ENCODE assay signal across 35 cellular contexts in the genomic region with DNA sequence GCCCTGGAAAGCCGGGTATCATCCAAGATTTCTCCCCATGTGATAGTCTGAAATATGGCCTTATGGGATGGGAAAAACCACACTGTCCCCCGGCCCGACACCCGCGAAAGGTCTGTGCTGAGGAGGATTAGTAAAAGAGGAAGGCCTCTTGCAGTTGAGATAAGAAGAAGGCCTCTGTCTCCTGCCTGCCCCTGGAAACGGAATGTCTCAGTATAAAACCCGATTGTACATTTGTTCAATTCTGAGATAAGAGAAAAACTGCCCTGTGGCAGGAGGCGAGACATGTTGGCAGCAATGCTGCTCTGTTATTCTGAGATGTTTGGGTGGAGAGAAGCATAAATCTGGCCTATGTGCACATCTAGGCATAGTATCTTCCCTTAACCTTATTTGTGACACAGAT. TPM values are rescaled to one million over a fixed set of nuclear protein-coding genes. Genes with fewer than 3 reads are reported as not detected.
"Had no signal": no experiment of that assay in that cellular context is flagged by ENCODE, and none has a peak within 500 bp of the region (broad histone marks: within the 10 kb centered on the region; RNA-seq: fewer than 3 reads in every experiment).

No MANE protein-coding gene starts in this region.

- DNase-seq: colonic mucosa; dermis blood vessel endothelial cell; effector memory CD4-positive, alpha-beta T cell; foreskin melanocyte; glutamatergic neuron; heart right ventricle; hypothalamus; immature natural killer cell; islet precursor cell; left ventricle myocardium superior; lower lobe of right lung; naive thymus-derived CD8-positive, alpha-beta T cell; nephron progenitor cell; occipital lobe; ovary; posterior cingulate gyrus; psoas muscle; right cardiac atrium; sigmoid colon; spleen; stimulated activated CD4-positive, alpha-beta T cell treated with anti-CD3 and anti-CD28 coated beads, Interleukin-4, amount 100 ng/mL, for 4 hours; stimulated activated naive CD8-positive, alpha-beta T cell treated with anti-CD3 and anti-CD28 coated beads, Interleukin-15, Interleukin-2, amounts not matched to agents 100 U/mL and 50 U/mL, for 24 hours; substantia nigra; testis; upper lobe of left lung had no signal

- ATAC-seq: heart right ventricle; left ventricle myocardium superior; lower lobe of right lung; naive thymus-derived CD8-positive, alpha-beta T cell; psoas muscle; right cardiac atrium; stimulated activated memory B cell treated with anti-CD40 and anti-IgM and Interleukin-4, amounts not matched to agents 10 μg/mL and 1 μg/mL and 100 μg/mL, for 72 hours; stimulated activated naive CD8-positive, alpha-beta T cell treated with anti-CD3 and anti-CD28 coated beads, Interleukin-15, Interleukin-2, amounts not matched to agents 100 U/mL and 50 U/mL, for 24 hours had no signal

- FAIRE-seq: endothelial cell of umbilical vein, urothelium cell line had no signal

- H3K9me3 ChIP-seq: colonic mucosa, esophagus muscularis mucosa, heart right ventricle, lower lobe of right lung, ovary, psoas muscle, sigmoid colon, spleen, testis, tibial nerve, upper lobe of left lung had no signal

- H3K36me3 ChIP-seq: colonic mucosa, esophagus muscularis mucosa, heart right ventricle, lower lobe of right lung, ovary, sigmoid colon, spleen, tibial nerve, upper lobe of left lung had no signal

- H3K27ac ChIP-seq: colonic mucosa, esophagus muscularis mucosa, heart right ventricle, lower lobe of right lung, psoas muscle, sigmoid colon, spleen, testis, tibial nerve, upper lobe of left lung had no signal

- H3K27me3 ChIP-seq: colonic mucosa, ovary, sigmoid colon, testis, tibial nerve, upper lobe of left lung had no signal

- H3K4me3 ChIP-seq: colonic mucosa, esophagus muscularis mucosa, heart right ventricle, lower lobe of right lung, ovary, psoas muscle, sigmoid colon, spleen, testis, tibial nerve, upper lobe of left lung had no signal

- H3K4me1 ChIP-seq: colonic mucosa, esophagus muscularis mucosa, heart right ventricle, lower lobe of right lung, psoas muscle, sigmoid colon, spleen, testis, tibial nerve, upper lobe of left lung had no signal

RNA-seq across cellular contexts. Expression of a gene that starts 26.8 kb away (rescaled TPM):
- total RNA-seq: colonic mucosa, dermis blood vessel endothelial cell, endothelial cell of umbilical vein, epithelial cell of proximal tubule, fibroblast of lung, left ventricle myocardium superior, lower lobe of right lung, psoas muscle, renal cortical epithelial cell, right cardiac atrium, skeletal muscle tissue, tibial nerve had no signal
- polyA plus RNA-seq: endothelial cell of umbilical vein, fibroblast of lung, heart right ventricle, right cardiac atrium had no signal

RNA-seq across cellular contexts. Expression of a gene that starts 30.0 kb away (rescaled TPM):
- total RNA-seq: dermis blood vessel endothelial cell; endothelial cell of umbilical vein; epithelial cell of proximal tubule; fibroblast of lung; myocyte; naive thymus-derived CD8-positive, alpha-beta T cell; renal cortical epithelial cell; sigmoid colon had no signal
- polyA plus RNA-seq: endothelial cell of umbilical vein, fibroblast of lung had no signal
